ENCODE assay signal across 14 cellular contexts in genomic region chr20:3680701-3681351, GRCh38. TPM values are rescaled to one million over a fixed set of nuclear protein-coding genes. Genes with fewer than 3 reads are reported as not detected.
DNase-seq lines count a peak whose midpoint lies in the region; ATAC-seq, FAIRE-seq and TF ChIP-seq lines count a peak whose summit lies in the region.
"Had no signal": no experiment of that assay in that cellular context is flagged by ENCODE, and none has a peak within 500 bp of the region (broad histone marks: within the 10 kb centered on the region; RNA-seq: fewer than 3 reads in every experiment).

No MANE protein-coding gene starts in this region.

- DNase-seq in HTR-8/SVneo (ENCODE audit: insufficient read length, low spot score): no peak
- no peak for DNase-seq in coronary artery (ENCODE audit: low spot score)
- DNase-seq in lower lobe of right lung: no peak
- no peak for DNase-seq in suprapubic skin (ENCODE audit: low spot score in 2 of 2)
- no peak for DNase-seq in OCI-M2 (lab: John Stamatoyannopoulos, UW; ENCODE audit: unreplicated experiment)
- no peak for DNase-seq in stimulated activated CD4-positive, alpha-beta T cell treated with anti-CD3 and anti-CD28 coated beads, Interleukin-4, amount 100 ng/mL, for 24 hours
- no peak for DNase-seq in nucleus accumbens (lab: John Stamatoyannopoulos, UW)
- DNase-seq in Karpas-422: no peak
- DNase-seq: activated CD8-positive, alpha-beta T cell treated with anti-CD3 and anti-CD28 coated beads, Interleukin-2, amount 10 ng/mL, durations not matched to agents 7 days and 5 days; MV-4-11; NCI-H82 had no signal

- H3K4me1 ChIP-seq in lower lobe of right lung (peaks cover 16% of the 10 kb centered on the region), suprapubic skin (peaks cover 42% of the 10 kb centered on the region), Karpas-422 (ENCODE audit: low read length) (no peaks in the 10 kb centered on the region)

- no peak for TF ChIP-seq EP300 in suprapubic skin (IDR thresholded peaks at IDR 0.05)

- FAIRE-seq in HTR-8/SVneo (lab: Jason Lieb, UNC): peak; percentile 13
- FAIRE-seq: GM18507 had no signal

- no peaks in the 10 kb centered on the region for H3K9me2 ChIP-seq in Karpas-422 (replicated peaks; ENCODE audit: insufficient read depth, low read length)

- H3K27me3 ChIP-seq in lower lobe of right lung (ENCODE audit: low read depth) (peaks cover 45% of the 10 kb centered on the region), suprapubic skin (peaks cover 31% of the 10 kb centered on the region), Karpas-422 (ENCODE audit: low read length) (no peaks in the 10 kb centered on the region)

- H3K4me3 ChIP-seq in coronary artery (peak overlapping the region; percentile 76), lower lobe of right lung (peak overlapping the region; percentile 51), suprapubic skin (peak overlapping the region; percentile 54), Karpas-422 (ENCODE audit: low read length) (no peak overlapping the region)

- no peaks in the 10 kb centered on the region for H4K20me1 ChIP-seq in Karpas-422 (ENCODE audit: insufficient read depth, low read depth, low read length)

- H3K9me3 ChIP-seq in lower lobe of right lung (no peaks in the 10 kb centered on the region), suprapubic skin (no peaks in the 10 kb centered on the region), Karpas-422 (ENCODE audit: low read length) (no peaks in the 10 kb centered on the region)

- no peak overlapping the region for H2AFZ ChIP-seq in Karpas-422 (ENCODE audit: low read length)

- intact Hi-C loops in lower lobe of right lung (cut with DNase I): no loop called here

- WGBS in suprapubic skin: 64% methylated on average over 13 of the region's 15 CpGs

- TF ChIP-seq CTCF in coronary artery (IDR thresholded peaks at IDR 0.05) (no peak), lower lobe of right lung (IDR thresholded peaks at IDR 0.05) (no peak), suprapubic skin (IDR thresholded peaks at IDR 0.05) (no peak)

- no peaks in the 10 kb centered on the region for H3K36me3 ChIP-seq in lower lobe of right lung
- H3K36me3 ChIP-seq in suprapubic skin: no peaks in the 10 kb centered on the region
- no peaks in the 10 kb centered on the region for H3K36me3 ChIP-seq in Karpas-422 (ENCODE audit: insufficient read depth, low read length)

- no peak overlapping the region for H3K9ac ChIP-seq in Karpas-422 (ENCODE audit: low read length)

- H3K79me2 ChIP-seq in Karpas-422 (ENCODE audit: low read length): no peaks in the 10 kb centered on the region

- no peak for TF ChIP-seq POLR2A in suprapubic skin (IDR thresholded peaks at IDR 0.05)

- H3K4me2 ChIP-seq in Karpas-422 (ENCODE audit: low read depth, low read length, poor library complexity, severe bottlenecking): no peak overlapping the region

- peak overlapping the region; percentile 65 to 94 for H3K27ac ChIP-seq in coronary artery
- peak overlapping the region; percentile 36 for H3K27ac ChIP-seq in lower lobe of right lung
- H3K27ac ChIP-seq in suprapubic skin: peak overlapping the region; percentile 85
- H3K27ac ChIP-seq in Karpas-422 (ENCODE audit: low read length): no peak overlapping the region

- no peak for ATAC-seq in lower lobe of right lung
- ATAC-seq: activated CD8-positive, alpha-beta T cell treated with anti-CD3 and anti-CD28 coated beads, Interleukin-2, amount 10 ng/mL, durations not matched to agents 7 days and 5 days had no signal

RNA-seq across cellular contexts. Expression of gene ADAM33, which starts 1.0 kb away (rescaled TPM):
- total RNA-seq in lower lobe of right lung: 11.7 TPM
- 10 to 100 TPM in 3 of 4 donors, 1 to 10 TPM in 1; 6.3 to 24.3 (median 13.4) TPM for total RNA-seq in suprapubic skin
- not detected in 2 replicates for total RNA-seq in Karpas-422 (2014; rRNA removed; shearing (Covaris generic); ENCODE audit: low replicate concordance)
- total RNA-seq: activated CD8-positive, alpha-beta T cell treated with anti-CD3 and anti-CD28 coated beads, Interleukin-2, amount 10 ng/mL, durations not matched to agents 7 days and 5 days; epithelial cell of proximal tubule had no signal

RNA-seq across cellular contexts. Expression of gene GFRA4, which starts 17.6 kb away (rescaled TPM):
- not detected for total RNA-seq in lower lobe of right lung
- total RNA-seq in suprapubic skin: not detected
- not detected in 2 replicates for total RNA-seq in Karpas-422 (2014; rRNA removed; shearing (Covaris generic); ENCODE audit: low replicate concordance)
- total RNA-seq: activated CD8-positive, alpha-beta T cell treated with anti-CD3 and anti-CD28 coated beads, Interleukin-2, amount 10 ng/mL, durations not matched to agents 7 days and 5 days; epithelial cell of proximal tubule; subcutaneous adipose tissue had no signal

RNA-seq across cellular contexts. Expression of gene SIGLEC1, which starts 31.6 kb away (rescaled TPM):
- 114 TPM for total RNA-seq in lower lobe of right lung
- total RNA-seq in suprapubic skin: 1 to 10 TPM in 2 of 4 donors, under 1 TPM in 2; 0.60 to 3.5 (median 1.1) TPM
- not detected in 2 replicates for total RNA-seq in Karpas-422 (2014; rRNA removed; shearing (Covaris generic); ENCODE audit: low replicate concordance)
- total RNA-seq: activated CD8-positive, alpha-beta T cell treated with anti-CD3 and anti-CD28 coated beads, Interleukin-2, amount 10 ng/mL, durations not matched to agents 7 days and 5 days; epithelial cell of proximal tubule had no signal

RNA-seq across cellular contexts. Expression of gene HSPA12B, which starts 51.7 kb away (rescaled TPM):
- 36.9 TPM for total RNA-seq in lower lobe of right lung
- total RNA-seq in suprapubic skin: 1 to 10 TPM; 1.9 to 8.7 (median 4.4) TPM
- not detected in 2 replicates for total RNA-seq in Karpas-422 (2014; rRNA removed; shearing (Covaris generic); ENCODE audit: low replicate concordance)
- total RNA-seq: activated CD8-positive, alpha-beta T cell treated with anti-CD3 and anti-CD28 coated beads, Interleukin-2, amount 10 ng/mL, durations not matched to agents 7 days and 5 days; epithelial cell of proximal tubule had no signal

Comparison
In these comparisons a context has a peak if more than half of its experiments do, and no peak if none do; other contexts are left out.
1. RNA of gene SIGLEC1, which starts 31.6 kb away (total RNA-seq): 114 TPM in lower lobe of right lung (single experiment); 0.60 to 3.5 TPM in suprapubic skin and not detected in Karpas-422; every median in the first group is over 10 times any median in the second.